In genomic region chr3:190017575-190018288, GRCh38 we compare ENCODE assay signal across 8 cellular contexts.
A peak's percentile ranks its signal among the peaks of the same experiment; 100 is the strongest.
DNase-seq lines count a peak whose midpoint lies in the region; ATAC-seq and TF ChIP-seq lines count a peak whose summit lies in the region.

No MANE protein-coding gene starts in this region.

- no peaks in the 10 kb centered on the region for H3K36me3 Mint-ChIP-seq in WTC11
- H3K36me3 Mint-ChIP-seq in activated T-cell treated with anti-CD3 and anti-CD28 coated beads, Interleukin-2, amount 50 U/mL, for 72 hours (ENCODE audit: insufficient read depth in 2 of 2), result no peaks in the 10 kb centered on the region
- H3K36me3 Mint-ChIP-seq in activated T-helper 17 cell treated with anti-CD3 and anti-CD28 coated beads, Interleukin-2, amount 50 U/mL, for 72 hours (ENCODE audit: low read depth), result no peaks in the 10 kb centered on the region

- DNase-seq in AG08396 (ENCODE audit: low spot score) (peak; percentile 38), WTC11 (ENCODE audit: low spot score) (no peak), left kidney (ENCODE audit: low read depth, low spot score) (peak; percentile 72), GM19240 (ENCODE audit: insufficient read length, low spot score) (no peak)
- DNase-seq in activated T-cell treated with anti-CD3 and anti-CD28 coated beads, Interleukin-2, amount 50 U/mL, for 72 hours, result no peak

- CTCF ChIA-PET in WTC11 (lab: Charles Lee), result no interaction called here

- peaks cover 53% of the 10 kb centered on the region for H3K4me1 Mint-ChIP-seq in WTC11
- no peaks in the 10 kb centered on the region for H3K4me1 Mint-ChIP-seq in activated T-cell treated with anti-CD3 and anti-CD28 coated beads, Interleukin-2, amount 50 U/mL, for 72 hours (ENCODE audit: low read depth)
- H3K4me1 Mint-ChIP-seq in activated T-helper 17 cell treated with anti-CD3 and anti-CD28 coated beads, Interleukin-2, amount 50 U/mL, for 72 hours, result no peaks in the 10 kb centered on the region

- no peak overlapping the region for H3K4me3 Mint-ChIP-seq in WTC11
- no peak overlapping the region for H3K4me3 Mint-ChIP-seq in activated T-cell treated with anti-CD3 and anti-CD28 coated beads, Interleukin-2, amount 50 U/mL, for 72 hours
- no peak overlapping the region for H3K4me3 Mint-ChIP-seq in activated T-helper 17 cell treated with anti-CD3 and anti-CD28 coated beads, Interleukin-2, amount 50 U/mL, for 72 hours

- no peaks in the 10 kb centered on the region for H3K27me3 Mint-ChIP-seq in WTC11 (ENCODE audit: low read depth)
- H3K27me3 Mint-ChIP-seq in activated T-cell treated with anti-CD3 and anti-CD28 coated beads, Interleukin-2, amount 50 U/mL, for 72 hours (ENCODE audit: low read depth), result peaks cover 20% of the 10 kb centered on the region
- peaks cover 19% of the 10 kb centered on the region for H3K27me3 Mint-ChIP-seq in activated T-helper 17 cell treated with anti-CD3 and anti-CD28 coated beads, Interleukin-2, amount 50 U/mL, for 72 hours

- POLR2A ChIA-PET in WTC11 (lab: Charles Lee), result no interaction called here

- H3K27ac Mint-ChIP-seq in WTC11, result no peak overlapping the region; the same call in 1 of the 2 replicates
- H3K27ac Mint-ChIP-seq in activated T-cell treated with anti-CD3 and anti-CD28 coated beads, Interleukin-2, amount 50 U/mL, for 72 hours, result no peak overlapping the region
- no peak overlapping the region for H3K27ac Mint-ChIP-seq in activated T-helper 17 cell treated with anti-CD3 and anti-CD28 coated beads, Interleukin-2, amount 50 U/mL, for 72 hours

- ATAC-seq in HG03432 (IDR thresholded peaks at IDR 0.05; ENCODE audit: unreplicated experiment) (peak; percentile 37), WTC11 (peak; percentile 60), GM18498 (IDR thresholded peaks at IDR 0.05; ENCODE audit: unreplicated experiment) (no peak)
- ATAC-seq in activated T-cell treated with anti-CD3 and anti-CD28 coated beads, Interleukin-2, amount 50 U/mL, for 72 hours (replicated peaks in 1 of 2), result no peak
- no peak for ATAC-seq in activated T-helper 17 cell treated with anti-CD3 and anti-CD28 coated beads, Interleukin-2, amount 50 U/mL, for 72 hours (replicated peaks)

- no peaks in the 10 kb centered on the region for H3K9me3 Mint-ChIP-seq in WTC11
- H3K9me3 Mint-ChIP-seq in activated T-cell treated with anti-CD3 and anti-CD28 coated beads, Interleukin-2, amount 50 U/mL, for 72 hours, result no peaks in the 10 kb centered on the region
- H3K9me3 Mint-ChIP-seq in activated T-helper 17 cell treated with anti-CD3 and anti-CD28 coated beads, Interleukin-2, amount 50 U/mL, for 72 hours, result no peaks in the 10 kb centered on the region

- TF ChIP-seq CTCF in WTC11 (IDR thresholded peaks at IDR 0.05), result no peak

TF ChIP-seq in WTC11, 78 proteins besides CTCF, POLR2A, EP300 and RAD21:
- TF ChIP-seq ESRRA (CRISPR knock-in tag; IDR thresholded peaks at IDR 0.05; ENCODE audit: borderline replicate concordance) (no peak), ZNF423 (CRISPR knock-in tag; IDR thresholded peaks at IDR 0.05) (no peak), ZNF512 (CRISPR knock-in tag; IDR thresholded peaks at IDR 0.05; ENCODE audit: borderline replicate concordance) (no peak), E2F1 (CRISPR knock-in tag; IDR thresholded peaks at IDR 0.05) (no peak), NR3C1 (CRISPR knock-in tag; conservative IDR thresholded peaks at IDR 0.05; ENCODE audit: low read depth) (no peak), MLX (CRISPR knock-in tag; IDR thresholded peaks at IDR 0.05) (no peak), NR2C2 (CRISPR knock-in tag; IDR thresholded peaks at IDR 0.05) (no peak), IRF2 (CRISPR knock-in tag; IDR thresholded peaks at IDR 0.05; ENCODE audit: borderline replicate concordance, low read depth) (no peak), STAT6 (CRISPR knock-in tag; conservative IDR thresholded peaks at IDR 0.05; ENCODE audit: low read depth) (no peak), USF1 (CRISPR knock-in tag; IDR thresholded peaks at IDR 0.05) (no peak), NFYB (CRISPR knock-in tag; conservative IDR thresholded peaks at IDR 0.05; ENCODE audit: low read depth) (no peak), PRDM15 (CRISPR knock-in tag; IDR thresholded peaks at IDR 0.05) (no peak), OVOL2 (CRISPR knock-in tag; IDR thresholded peaks at IDR 0.05; ENCODE audit: borderline replicate concordance) (no peak)

Comparison
In these comparisons a context has a peak if more than half of its experiments do, and no peak if none do; other contexts are left out.
1. DNase-seq: peak in AG08396 (single experiment) and left kidney (single experiment); none in WTC11 (single experiment), activated T-cell treated with anti-CD3 and anti-CD28 coated beads, Interleukin-2, amount 50 U/mL, for 72 hours (0 of 2) and GM19240 (single experiment).
2. ATAC-seq: peak in HG03432 (single experiment) and WTC11 (single experiment); none in activated T-cell treated with anti-CD3 and anti-CD28 coated beads, Interleukin-2, amount 50 U/mL, for 72 hours (0 of 2), activated T-helper 17 cell treated with anti-CD3 and anti-CD28 coated beads, Interleukin-2, amount 50 U/mL, for 72 hours (single experiment) and GM18498 (single experiment).